In the genomic region with DNA sequence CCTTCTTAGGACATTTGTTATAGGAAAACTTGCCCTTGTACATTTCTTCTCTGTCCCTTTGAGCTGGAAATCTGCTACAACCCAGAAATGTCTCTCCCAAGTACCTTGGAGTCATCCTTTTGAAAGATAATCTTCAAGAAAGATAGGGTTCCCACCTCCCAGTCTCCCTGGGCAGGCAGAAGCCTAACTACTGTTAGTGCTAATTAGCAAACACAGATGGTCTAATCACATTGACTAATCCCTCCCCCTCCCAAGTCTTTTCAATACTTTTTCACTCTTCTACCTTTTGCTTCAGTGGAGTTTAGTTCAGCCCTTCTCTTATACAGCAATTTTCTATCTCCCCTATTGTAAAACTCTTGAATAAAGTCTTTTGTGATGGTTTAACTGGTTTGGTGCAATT, we compare ENCODE assay signal across 21 cellular contexts.
"Had no signal": no experiment of that assay in that cellular context is flagged by ENCODE, and none has a peak within 500 bp of the region (broad histone marks: within the 10 kb centered on the region; RNA-seq: fewer than 3 reads in every experiment).

No MANE protein-coding gene starts in this region.

- H3K4me3 ChIP-seq: body of pancreas, colonic mucosa, lung, psoas muscle, right lobe of liver, stomach had no signal

- DNase-seq: activated CD4-positive, alpha-beta T cell treated with anti-CD3 and anti-CD28 coated beads for 48 hours; activated CD4-positive, CD25-positive, alpha-beta regulatory T cell; activated CD8-positive, alpha-beta T cell treated with anti-CD3 and anti-CD28 coated beads for 36 hours; activated naive CD4-positive, alpha-beta T cell treated with Interleukin-2 at 50 U/mL for 16 hours; activated naive CD8-positive, alpha-beta T cell treated with anti-CD3 and anti-CD28 coated beads, Interleukin-2, amount 10 ng/mL, durations not matched to agents 7 days and 5 days; activated T-cell treated with anti-CD3 and anti-CD28 coated beads, Interleukin-2, amount 50 U/mL, for 1 hour; amygdala; body of pancreas; central memory CD4-positive, alpha-beta T cell; colonic mucosa; erythroblast; hypothalamus; kidney; psoas muscle; right lobe of liver; small intestine; stimulated activated CD4-positive, alpha-beta T cell treated with anti-CD3 and anti-CD28 coated beads, Interleukin-15, amount 100 ng/mL, for 24 hours; stimulated activated CD4-positive, alpha-beta T cell treated with anti-CD3 and anti-CD28 coated beads, Interleukin-2, amount 100 ng/mL, for 48 hours; stomach; trophoblast cell had no signal

- H3K9me3 ChIP-seq: body of pancreas, colonic mucosa, psoas muscle, right lobe of liver, stomach had no signal

- H3K27ac ChIP-seq: body of pancreas, colonic mucosa, psoas muscle, right lobe of liver, stomach had no signal

- H3K27me3 ChIP-seq: body of pancreas, colonic mucosa, right lobe of liver, stomach had no signal

- H3K36me3 ChIP-seq: colonic mucosa, right lobe of liver, stomach had no signal

- H3K4me1 ChIP-seq: body of pancreas, colonic mucosa, psoas muscle, right lobe of liver, stomach had no signal
